Comparison of ENCODE assay signal across 33 cellular contexts in genomic region chr4:149160370-149160769, GRCh38.
"Had no signal": no experiment of that assay in that cellular context is flagged by ENCODE, and none has a peak within 500 bp of the region (broad histone marks: within the 10 kb centered on the region; RNA-seq: fewer than 3 reads in every experiment).

No MANE protein-coding gene starts in this region.

- H3K27me3 ChIP-seq: adrenal gland, body of pancreas, brain microvascular endothelial cell, breast epithelium had no signal

- H3K4me1 ChIP-seq: adrenal gland, body of pancreas, breast epithelium had no signal

- H3K27ac ChIP-seq: adrenal gland, body of pancreas, brain microvascular endothelial cell, breast epithelium, WERI-Rb-1 had no signal

- ATAC-seq: activated CD4-positive, alpha-beta T cell treated with anti-CD3 and anti-CD28 coated beads for 36 hours; activated CD4-positive, CD25-positive, alpha-beta regulatory T cell treated with anti-CD3 and anti-CD28 coated beads, Interleukin-2, amount 50 U/mL, for 24 hours; activated CD8-positive, alpha-beta memory T cell treated with anti-CD3 and anti-CD28 coated beads, Interleukin-2, amount 10 ng/mL, durations not matched to agents 7 days and 5 days; activated CD8-positive, alpha-beta T cell treated with anti-CD3 and anti-CD28 coated beads for 36 hours; activated naive CD4-positive, alpha-beta T cell treated with anti-CD3 and anti-CD28 coated beads, Interleukin-2, amount 50 U/mL, for 72 hours; activated T-cell treated with anti-CD3 and anti-CD28 coated beads, Interleukin-2, amount 50 U/mL, for 72 hours; activated T-helper 17 cell treated with anti-CD3 and anti-CD28 coated beads, Interleukin-2, amount 50 U/mL, for 72 hours; body of pancreas; T-cell; T-helper 17 cell; WTC11 had no signal

- H3K9me3 Mint-ChIP-seq: activated CD8-positive, alpha-beta T cell treated with anti-CD3 and anti-CD28 coated beads for 36 hours; activated naive CD4-positive, alpha-beta T cell treated with anti-CD3 and anti-CD28 coated beads for 36 hours; activated naive CD8-positive, alpha-beta T cell treated with anti-CD3 and anti-CD28 coated beads for 36 hours; activated T-cell treated with anti-CD3 and anti-CD28 coated beads, Interleukin-2, amount 50 U/mL, for 24 hours; activated T-helper 1 cell treated with anti-CD3 and anti-CD28 coated beads, Interleukin-12 subunit alpha, Interleukin-12 subunit beta, Interleukin-2, Interleukin-4 antibody, amounts not matched to agents 30 ng/mL and 10 ng/mL and 1 ng/mL, durations not matched to agents 14 hours and 24 hours and 36 hours; activated T-helper 17 cell treated with anti-CD3 and anti-CD28 coated beads, Interleukin-2, amount 50 U/mL, for 72 hours had no signal

- H3K36me3 Mint-ChIP-seq: activated CD8-positive, alpha-beta memory T cell treated with anti-CD3 and anti-CD28 coated beads, Interleukin-2, amount 10 ng/mL, durations not matched to agents 7 days and 5 days; activated naive CD4-positive, alpha-beta T cell treated with anti-CD3 and anti-CD28 coated beads, Interleukin-2, amount 50 U/mL, for 72 hours; activated naive CD8-positive, alpha-beta T cell treated with anti-CD3 and anti-CD28 coated beads for 36 hours; T-cell; WTC11 had no signal

- DNase-seq: activated CD4-positive, alpha-beta T cell treated with anti-CD3 and anti-CD28 coated beads for 1 hour; activated CD4-positive, alpha-beta T cell treated with anti-CD3 and anti-CD28 coated beads for 36 hours; activated CD4-positive, alpha-beta T cell treated with anti-CD3 and anti-CD28 coated beads for 48 hours; activated CD4-positive, alpha-beta T cell treated with anti-CD3 and anti-CD28 coated beads, Interleukin-2, amount 10 ng/mL, durations not matched to agents 7 days and 5 days; activated CD4-positive, alpha-beta T cell treated with anti-CD3 and anti-CD28 coated beads, Interleukin-2, amount 50 U/mL, for 48 hours; activated CD4-positive, CD25-positive, alpha-beta regulatory T cell; activated CD8-positive, alpha-beta memory T cell treated with anti-CD3 and anti-CD28 coated beads for 24 hours; activated CD8-positive, alpha-beta memory T cell treated with anti-CD3 and anti-CD28 coated beads, Interleukin-2, amount 10 ng/mL, durations not matched to agents 7 days and 5 days; activated CD8-positive, alpha-beta memory T cell treated with anti-CD3 and anti-CD28 coated beads, Interleukin-2, amount 50 U/mL, for 48 hours; activated CD8-positive, alpha-beta T cell treated with anti-CD3 and anti-CD28 coated beads for 36 hours; activated effector memory CD4-positive, alpha-beta T cell treated with anti-CD3 and anti-CD28 coated beads, Interleukin-2, amount 50 U/mL, for 16 hours; activated gamma-delta T cell treated with Interleukin-2 at 50 U/mL for 16 hours; activated naive CD4-positive, alpha-beta T cell; activated naive CD4-positive, alpha-beta T cell treated with anti-CD3 and anti-CD28 coated beads for 36 hours; activated naive CD4-positive, alpha-beta T cell treated with anti-CD3 and anti-CD28 coated beads, Interleukin-2, amount 50 U/mL, for 16 hours; activated naive CD8-positive, alpha-beta T cell treated with anti-CD3 and anti-CD28 coated beads for 36 hours; activated T-cell treated with anti-CD3 and anti-CD28 coated beads, Interleukin-2, amount 50 U/mL, for 24 hours; activated T-cell treated with anti-CD3 and anti-CD28 coated beads, Interleukin-2, amount 50 U/mL, for 72 hours; adrenal gland; amniotic stem cell; aorta; body of pancreas; brain microvascular endothelial cell; central memory CD4-positive, alpha-beta T cell; T-cell; T-helper 17 cell; WERI-Rb-1 had no signal

- H3K4me3 Mint-ChIP-seq: activated CD4-positive, alpha-beta T cell treated with anti-CD3 and anti-CD28 coated beads for 36 hours; activated CD4-positive, alpha-beta T cell treated with anti-CD3 and anti-CD28 coated beads, Interleukin-2, amount 10 ng/mL, durations not matched to agents 7 days and 5 days; activated CD8-positive, alpha-beta memory T cell treated with anti-CD3 and anti-CD28 coated beads, Interleukin-2, amount 10 ng/mL, durations not matched to agents 7 days and 5 days; activated CD8-positive, alpha-beta T cell treated with anti-CD3 and anti-CD28 coated beads for 36 hours; activated naive CD4-positive, alpha-beta T cell treated with anti-CD3 and anti-CD28 coated beads for 36 hours; activated naive CD8-positive, alpha-beta T cell treated with anti-CD3 and anti-CD28 coated beads for 36 hours; activated T-cell treated with anti-CD3 and anti-CD28 coated beads, Interleukin-2, amount 50 U/mL, for 24 hours; activated T-cell treated with anti-CD3 and anti-CD28 coated beads, Interleukin-2, amount 50 U/mL, for 72 hours; activated T-helper 1 cell treated with anti-CD3 and anti-CD28 coated beads, Interleukin-12 subunit alpha, Interleukin-12 subunit beta, Interleukin-2, Interleukin-4 antibody, amounts not matched to agents 30 ng/mL and 10 ng/mL and 1 ng/mL, durations not matched to agents 14 hours and 24 hours and 36 hours; activated T-helper 17 cell treated with anti-CD3 and anti-CD28 coated beads, Interleukin-2, amount 50 U/mL, for 72 hours; T-cell; T-helper 17 cell; WTC11 had no signal

- H3K9me3 ChIP-seq: adrenal gland, body of pancreas, breast epithelium had no signal

- H3K4me1 Mint-ChIP-seq: activated CD4-positive, alpha-beta T cell treated with anti-CD3 and anti-CD28 coated beads for 36 hours; activated CD4-positive, alpha-beta T cell treated with anti-CD3 and anti-CD28 coated beads, Interleukin-2, amount 10 ng/mL, durations not matched to agents 7 days and 5 days; activated CD8-positive, alpha-beta memory T cell treated with anti-CD3 and anti-CD28 coated beads, Interleukin-2, amount 10 ng/mL, durations not matched to agents 7 days and 5 days; activated naive CD8-positive, alpha-beta T cell treated with anti-CD3 and anti-CD28 coated beads for 36 hours; activated T-helper 17 cell treated with anti-CD3 and anti-CD28 coated beads, Interleukin-2, amount 50 U/mL, for 72 hours; T-cell; T-helper 17 cell had no signal

- H3K27me3 Mint-ChIP-seq: activated CD4-positive, alpha-beta T cell treated with anti-CD3 and anti-CD28 coated beads for 36 hours; activated CD4-positive, alpha-beta T cell treated with anti-CD3 and anti-CD28 coated beads, Interleukin-2, amount 10 ng/mL, durations not matched to agents 7 days and 5 days; activated CD8-positive, alpha-beta memory T cell treated with anti-CD3 and anti-CD28 coated beads, Interleukin-2, amount 10 ng/mL, durations not matched to agents 7 days and 5 days; activated CD8-positive, alpha-beta T cell treated with anti-CD3 and anti-CD28 coated beads for 36 hours; activated T-cell treated with anti-CD3 and anti-CD28 coated beads, Interleukin-2, amount 50 U/mL, for 24 hours; activated T-helper 17 cell treated with anti-CD3 and anti-CD28 coated beads, Interleukin-2, amount 50 U/mL, for 72 hours; T-cell had no signal

- H3K4me3 ChIP-seq: adrenal gland, body of pancreas, breast epithelium had no signal

- H3K36me3 ChIP-seq: adrenal gland, brain microvascular endothelial cell, breast epithelium, WERI-Rb-1 had no signal
